ENCODE assay signal across 1 cellular context in genomic region chr15:66673410-66674322, GRCh38.
TF ChIP-seq lines count a peak whose summit lies in the region.

No MANE protein-coding gene starts in this region.

TF ChIP-seq in K562, 482 proteins besides CTCF, POLR2A, EP300 and RAD21 (continued from another document and continues in another):
- TF ChIP-seq RERE (CRISPR knock-in tag; IDR thresholded peaks at IDR 0.05; ENCODE audit: borderline replicate concordance): no peak
- TF ChIP-seq ESRRA (IDR thresholded peaks at IDR 0.05; ENCODE audit: borderline replicate concordance, low read depth): peak; percentile 41; the same call in 1 of the 2 replicates
- peak; percentile 94 for TF ChIP-seq ZNF592 (IDR thresholded peaks at IDR 0.05)
- TF ChIP-seq SMAD4 (CRISPR knock-in tag; conservative IDR thresholded peaks at IDR 0.05): peak; percentile 51
- peak in 1 of 2 experiments; percentile 68 for TF ChIP-seq E2F6 (IDR thresholded peaks at IDR 0.05; ENCODE audit: borderline replicate concordance in 1 of 2, extremely low read depth in 1 of 2, insufficient read depth in 1 of 2, insufficient read length in 1 of 2, low read depth in 1 of 2, low read length in 1 of 2, poor library complexity in 1 of 2, severe bottlenecking in 1 of 2)
- peak; percentile 68 for TF ChIP-seq VEZF1 (CRISPR knock-in tag; IDR thresholded peaks at IDR 0.05)
- no peak for TF ChIP-seq ZNF174 (CRISPR knock-in tag; IDR thresholded peaks at IDR 0.05)
- no peak for TF ChIP-seq RBM34 (IDR thresholded peaks at IDR 0.05; ENCODE audit: borderline replicate concordance, insufficient read depth, low read length)
- 0 out of 2 replicates have a peak, but pooled peaks have one; percentile 38 for TF ChIP-seq NFRKB (IDR thresholded peaks at IDR 0.05; ENCODE audit: low read depth)
- 0 out of 2 replicates have a peak, but pooled peaks have one; percentile 51 for TF ChIP-seq ERF (CRISPR knock-in tag; IDR thresholded peaks at IDR 0.05)
- peak; percentile 40; the same call in 1 of the 2 replicates for TF ChIP-seq ZFX (CRISPR knock-in tag; IDR thresholded peaks at IDR 0.05)
- no peak for TF ChIP-seq KAT8 (IDR thresholded peaks at IDR 0.05; ENCODE audit: low read depth)
- peak; percentile 70 for TF ChIP-seq RFX1 (IDR thresholded peaks at IDR 0.05)
- no peak for TF ChIP-seq PHF21A (IDR thresholded peaks at IDR 0.05; ENCODE audit: borderline replicate concordance, low read depth)
- no peak for TF ChIP-seq MAX (CRISPR knock-in tag; IDR thresholded peaks at IDR 0.05)
- no peak for TF ChIP-seq MCM3 (IDR thresholded peaks at IDR 0.05)
- no peak for TF ChIP-seq SREBF2 (CRISPR knock-in tag; IDR thresholded peaks at IDR 0.05)
- TF ChIP-seq SNAPC5 (CRISPR knock-in tag; IDR thresholded peaks at IDR 0.05): no peak
- no peak for TF ChIP-seq TAF7 (tag; IDR thresholded peaks at IDR 0.05)
- TF ChIP-seq ZBTB11 (CRISPR knock-in tag; IDR thresholded peaks at IDR 0.05): 0 out of 6 replicates have a peak, but pooled peaks of 1 of the 3 experiments have one; percentile 30
- TF ChIP-seq NFATC3 (IDR thresholded peaks at IDR 0.05): no peak
- peak; percentile 75; the same call in 1 of the 2 replicates for TF ChIP-seq L3MBTL2 (IDR thresholded peaks at IDR 0.05)
- no peak for TF ChIP-seq PHB (CRISPR knock-in tag; IDR thresholded peaks at IDR 0.05)
- TF ChIP-seq ZNF655 (CRISPR knock-in tag; IDR thresholded peaks at IDR 0.05): no peak
- TF ChIP-seq HES1 (IDR thresholded peaks at IDR 0.05; ENCODE audit: low read depth): no peak
